In the genomic region with DNA sequence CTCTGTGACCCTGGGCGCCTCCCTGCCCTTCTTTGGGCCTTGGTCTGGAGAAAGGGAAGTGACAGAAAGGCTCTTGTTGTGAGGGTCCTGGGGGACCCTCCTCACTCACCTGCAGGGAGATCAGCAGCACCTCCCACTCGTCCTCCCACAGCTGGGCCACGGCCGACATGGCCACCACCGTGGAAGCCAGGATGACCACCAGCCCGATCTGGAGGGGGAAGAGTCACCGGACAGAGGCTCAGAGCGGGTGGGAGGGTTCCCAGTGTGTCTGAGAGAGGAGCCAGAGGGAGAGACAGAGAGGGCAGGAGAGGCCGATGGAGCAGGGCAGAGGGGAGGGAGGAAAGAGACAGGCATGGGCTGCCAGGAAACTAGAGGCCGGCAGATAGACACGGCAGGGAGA, we compare ENCODE assay signal across 27 cellular contexts.
"Had no signal": no experiment of that assay in that cellular context is flagged by ENCODE, and none has a peak within 500 bp of the region (broad histone marks: within the 10 kb centered on the region; RNA-seq: fewer than 3 reads in every experiment).

No MANE protein-coding gene starts in this region.

- H3K4me2 ChIP-seq: hepatocyte had no signal

- H3K27ac ChIP-seq: heart right ventricle, hepatocyte, left ventricle myocardium inferior, ovary, right atrium auricular region, skin epidermis, suprapubic skin, thoracic aorta, tibial artery, upper lobe of right lung had no signal

- FAIRE-seq: urothelium cell line had no signal

- H3K4me3 Mint-ChIP-seq: naive thymus-derived CD4-positive, alpha-beta T cell; natural killer cell treated with Interleukin-12 subunit alpha and Interleukin-12 subunit beta and Interleukin-15 and Interleukin-18, amount 100 ng/mL, for 72 hours; stimulated activated naive CD8-positive, alpha-beta T cell treated with anti-CD3 and anti-CD28 coated beads, Interleukin-15, Interleukin-2, amounts not matched to agents 100 ng/mL and 50 ng/mL, for 24 hours had no signal

- DNase-seq: heart right ventricle; islet precursor cell; left ventricle myocardium inferior; midbrain; naive thymus-derived CD4-positive, alpha-beta T cell; occipital lobe; ovary; stimulated activated CD4-positive, alpha-beta T cell treated with anti-CD3 and anti-CD28 coated beads, Interleukin-12 subunit alpha, Interleukin-12 subunit beta, amount 100 ng/mL, for 4 hours; stimulated activated CD4-positive, alpha-beta T cell treated with anti-CD3 and anti-CD28 coated beads, Interleukin-15, amount 100 ng/mL, for 24 hours; stimulated activated CD4-positive, alpha-beta T cell treated with anti-CD3 and anti-CD28 coated beads, Interleukin-2, amount 100 ng/mL, for 24 hours; stimulated activated CD4-positive, alpha-beta T cell treated with anti-CD3 and anti-CD28 coated beads, Interleukin-4, amount 100 ng/mL, for 1 hour; stimulated activated naive CD4-positive, alpha-beta T cell; tibial artery; trophoblast cell; upper lobe of right lung had no signal

- H3K4me1 ChIP-seq: heart right ventricle, left ventricle myocardium inferior, right atrium auricular region, upper lobe of right lung had no signal

- H3K36me3 ChIP-seq: heart right ventricle, left ventricle myocardium inferior, ovary, right atrium auricular region, suprapubic skin, thoracic aorta, upper lobe of right lung had no signal

- H3K27me3 Mint-ChIP-seq: naive thymus-derived CD4-positive, alpha-beta T cell; stimulated activated naive CD8-positive, alpha-beta T cell treated with anti-CD3 and anti-CD28 coated beads, Interleukin-15, Interleukin-2, amounts not matched to agents 100 ng/mL and 50 ng/mL, for 24 hours had no signal

- H3K4me3 ChIP-seq: heart right ventricle, hepatocyte, left ventricle myocardium inferior, lung, mucosa of descending colon, ovary, right atrium auricular region, skin epidermis, suprapubic skin, thoracic aorta, tibial artery, upper lobe of right lung had no signal

- H3K27me3 ChIP-seq: hepatocyte, ovary, right atrium auricular region, upper lobe of right lung had no signal

- H3K79me2 ChIP-seq: hepatocyte had no signal

- H3K9me3 ChIP-seq: heart right ventricle, left ventricle myocardium inferior, mucosa of descending colon, ovary, right atrium auricular region, suprapubic skin, thoracic aorta, tibial artery, upper lobe of right lung had no signal

- H2AFZ ChIP-seq: hepatocyte had no signal

- ATAC-seq: heart right ventricle; mucosa of descending colon; naive thymus-derived CD4-positive, alpha-beta T cell; natural killer cell treated with Interleukin-12 subunit alpha and Interleukin-12 subunit beta and Interleukin-15 and Interleukin-18, amount 100 ng/mL, for 72 hours; sciatic nerve; upper lobe of right lung had no signal

- H3K36me3 Mint-ChIP-seq: natural killer cell treated with Interleukin-12 subunit alpha and Interleukin-12 subunit beta and Interleukin-15 and Interleukin-18, amount 100 ng/mL, for 72 hours had no signal

- H3K9me3 Mint-ChIP-seq: naive thymus-derived CD4-positive, alpha-beta T cell; natural killer cell treated with Interleukin-12 subunit alpha and Interleukin-12 subunit beta and Interleukin-15 and Interleukin-18, amount 100 ng/mL, for 72 hours; stimulated activated naive CD8-positive, alpha-beta T cell treated with anti-CD3 and anti-CD28 coated beads, Interleukin-15, Interleukin-2, amounts not matched to agents 100 ng/mL and 50 ng/mL, for 24 hours had no signal

- H3K27ac Mint-ChIP-seq: naive thymus-derived CD4-positive, alpha-beta T cell; natural killer cell treated with Interleukin-12 subunit alpha and Interleukin-12 subunit beta and Interleukin-15 and Interleukin-18, amount 100 ng/mL, for 72 hours; progenitor cell of endocrine pancreas; stimulated activated naive CD8-positive, alpha-beta T cell treated with anti-CD3 and anti-CD28 coated beads, Interleukin-15, Interleukin-2, amounts not matched to agents 100 ng/mL and 50 ng/mL, for 24 hours had no signal
